Comparison of ENCODE assay signal across 1 cellular context in the genomic region with DNA sequence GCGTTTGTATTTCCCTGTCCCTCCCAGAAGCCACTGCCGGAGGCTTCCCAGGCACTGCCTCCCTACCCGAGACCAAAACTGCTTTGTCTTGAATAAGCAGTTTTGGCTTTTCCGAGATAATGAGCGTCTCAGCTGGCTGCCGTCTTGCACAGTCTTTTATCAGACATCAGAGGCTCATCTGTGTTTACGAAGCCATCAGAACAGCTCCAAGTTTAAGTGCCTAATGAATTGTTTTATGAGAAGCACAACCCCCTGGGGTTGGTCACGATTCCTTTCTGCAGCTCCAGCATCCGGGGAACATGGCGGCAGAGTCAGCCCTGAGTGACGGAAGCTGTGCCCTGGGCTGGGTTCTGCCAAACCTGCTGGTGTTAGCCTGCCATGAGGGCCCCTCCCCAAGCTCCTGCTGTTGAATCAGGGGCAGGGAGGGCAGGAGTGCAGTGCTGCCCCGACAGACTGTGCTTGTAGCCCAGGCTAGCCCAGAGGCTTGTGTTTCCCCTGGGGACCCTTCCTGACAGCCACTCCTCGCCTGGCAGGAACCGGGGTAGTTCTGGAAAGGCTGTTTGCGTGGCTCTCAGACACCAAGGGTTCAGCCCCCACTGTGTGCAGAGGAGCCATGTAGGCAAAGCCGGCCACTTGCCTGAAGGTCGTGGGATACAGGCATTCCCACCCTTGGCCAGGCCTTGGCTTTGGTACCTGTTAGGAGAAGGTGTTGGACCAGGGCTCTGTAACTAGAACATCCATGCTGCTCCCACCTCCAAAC.
TF ChIP-seq lines count a peak whose summit lies in the region.

No MANE protein-coding gene starts in this region.

TF ChIP-seq in H1, 55 proteins besides CTCF, POLR2A, EP300 and RAD21:
- TF ChIP-seq POLR2AphosphoS5 (IDR thresholded peaks at IDR 0.05; ENCODE audit: low read depth, low read length) (no peak), KDM5A (IDR thresholded peaks at IDR 0.05; ENCODE audit: low read length) (no peak), RFX5 (IDR thresholded peaks at IDR 0.05; ENCODE audit: borderline replicate concordance, low read depth, low read length) (no peak), SUZ12 (IDR thresholded peaks at IDR 0.05; ENCODE audit: low read length) (no peak), TCF12 (IDR thresholded peaks at IDR 0.05; ENCODE audit: low read depth, low read length) (no peak), BRCA1 (IDR thresholded peaks at IDR 0.05; ENCODE audit: low read depth, low read length) (no peak), BACH1 (IDR thresholded peaks at IDR 0.05; ENCODE audit: low read length) (no peak), SP2 (IDR thresholded peaks at IDR 0.05; ENCODE audit: low read length) (no peak), CREB1 (IDR thresholded peaks at IDR 0.05) (no peak), EGR1 (IDR thresholded peaks at IDR 0.05; ENCODE audit: borderline replicate concordance, low read depth, low read length) (no peak), CHD1 (IDR thresholded peaks at IDR 0.05; ENCODE audit: low read depth, low read length) (no peak), GABPA (IDR thresholded peaks at IDR 0.05; ENCODE audit: borderline replicate concordance, insufficient read depth, low read length) (no peak), SIRT6 (IDR thresholded peaks at IDR 0.05; ENCODE audit: low read length) (no peak), CBX8 (IDR thresholded peaks at IDR 0.05; ENCODE audit: borderline replicate concordance, low read depth, low read length) (no peak), SRF (IDR thresholded peaks at IDR 0.05; ENCODE audit: low read depth, low read length) (no peak), TAF7 (optimal IDR thresholded peaks at IDR 0.05; ENCODE audit: borderline replicate concordance, low read depth, low read length) (no peak), MAFK (IDR thresholded peaks at IDR 0.05; ENCODE audit: low read depth, low read length) (no peak), KDM4A (IDR thresholded peaks at IDR 0.05; ENCODE audit: low read depth, low read length, severe bottlenecking) (no peak), POU5F1 (IDR thresholded peaks at IDR 0.05; ENCODE audit: low read depth, low read length) (no peak), NRF1 (IDR thresholded peaks at IDR 0.05; ENCODE audit: low read depth, low read length) (no peak)
